In the genomic region with DNA sequence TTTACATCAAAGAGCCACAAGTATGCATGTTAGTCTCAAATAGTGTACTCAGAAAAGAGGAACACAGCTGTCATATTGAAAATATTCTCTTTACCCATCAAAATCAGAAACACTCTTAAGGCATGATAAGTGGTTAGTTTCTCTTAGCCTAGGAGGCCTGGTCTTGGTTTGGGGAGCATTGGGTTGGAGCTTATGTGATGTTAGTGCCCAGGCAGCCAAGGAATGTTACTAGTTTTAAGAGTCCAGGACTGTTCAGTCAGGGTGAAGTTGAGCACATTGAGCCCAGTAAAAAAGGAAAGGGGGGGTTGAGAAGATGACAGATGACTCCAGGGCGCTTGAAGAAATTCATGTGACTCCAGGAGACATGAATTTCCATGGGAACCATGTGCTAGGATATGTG, we compare ENCODE assay signal across 2 cellular contexts.
TF ChIP-seq lines count a peak whose summit lies in the region.

No MANE protein-coding gene starts in this region.

TF ChIP-seq in IMR-90, 13 proteins besides CTCF, POLR2A, EP300 and RAD21:
- TF ChIP-seq MAFK (IDR thresholded peaks at IDR 0.05; ENCODE audit: low read depth, low read length) (no peak), FOS (IDR thresholded peaks at IDR 0.05; ENCODE audit: low read depth, low read length) (no peak), USF2 (IDR thresholded peaks at IDR 0.05; ENCODE audit: low read depth, low read length) (no peak), CEBPB (IDR thresholded peaks at IDR 0.05; ENCODE audit: low read depth, low read length) (no peak), NFE2L2 (IDR thresholded peaks at IDR 0.05; ENCODE audit: low read depth, low read length) (no peak), RFX5 (IDR thresholded peaks at IDR 0.05; ENCODE audit: low read depth, low read length) (no peak), MXI1 (IDR thresholded peaks at IDR 0.05; ENCODE audit: borderline replicate concordance, low read depth, low read length) (no peak), MAZ (IDR thresholded peaks at IDR 0.05; ENCODE audit: borderline replicate concordance, low read depth, low read length) (no peak), RCOR1 (IDR thresholded peaks at IDR 0.05; ENCODE audit: insufficient replicate concordance, low read length) (no peak), BHLHE40 (IDR thresholded peaks at IDR 0.05; ENCODE audit: low read depth, low read length) (no peak)
TF ChIP-seq in IMR-90: peak in this region for 0.

TF ChIP-seq in SK-N-SH, 30 proteins besides CTCF, POLR2A, EP300 and RAD21:
- TF ChIP-seq CHD2 (IDR thresholded peaks at IDR 0.05; ENCODE audit: low read length, partially characterized antibody) = no peak
- TF ChIP-seq NRF1 (IDR thresholded peaks at IDR 0.05; ENCODE audit: low read depth, low read length) = no peak
- TF ChIP-seq FOSL2 (IDR thresholded peaks at IDR 0.05; ENCODE audit: borderline replicate concordance, low read depth) = no peak
- TF ChIP-seq, protein P1, sequence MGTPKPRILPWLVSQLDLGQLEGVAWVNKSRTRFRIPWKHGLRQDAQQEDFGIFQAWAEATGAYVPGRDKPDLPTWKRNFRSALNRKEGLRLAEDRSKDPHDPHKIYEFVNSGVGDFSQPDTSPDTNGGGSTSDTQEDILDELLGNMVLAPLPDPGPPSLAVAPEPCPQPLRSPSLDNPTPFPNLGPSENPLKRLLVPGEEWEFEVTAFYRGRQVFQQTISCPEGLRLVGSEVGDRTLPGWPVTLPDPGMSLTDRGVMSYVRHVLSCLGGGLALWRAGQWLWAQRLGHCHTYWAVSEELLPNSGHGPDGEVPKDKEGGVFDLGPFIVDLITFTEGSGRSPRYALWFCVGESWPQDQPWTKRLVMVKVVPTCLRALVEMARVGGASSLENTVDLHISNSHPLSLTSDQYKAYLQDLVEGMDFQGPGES (IDR thresholded peaks at IDR 0.05; ENCODE audit: low read depth, low read length) = no peak
- TF ChIP-seq NFIC (IDR thresholded peaks at IDR 0.05; ENCODE audit: borderline replicate concordance) = no peak
